In the genomic region with DNA sequence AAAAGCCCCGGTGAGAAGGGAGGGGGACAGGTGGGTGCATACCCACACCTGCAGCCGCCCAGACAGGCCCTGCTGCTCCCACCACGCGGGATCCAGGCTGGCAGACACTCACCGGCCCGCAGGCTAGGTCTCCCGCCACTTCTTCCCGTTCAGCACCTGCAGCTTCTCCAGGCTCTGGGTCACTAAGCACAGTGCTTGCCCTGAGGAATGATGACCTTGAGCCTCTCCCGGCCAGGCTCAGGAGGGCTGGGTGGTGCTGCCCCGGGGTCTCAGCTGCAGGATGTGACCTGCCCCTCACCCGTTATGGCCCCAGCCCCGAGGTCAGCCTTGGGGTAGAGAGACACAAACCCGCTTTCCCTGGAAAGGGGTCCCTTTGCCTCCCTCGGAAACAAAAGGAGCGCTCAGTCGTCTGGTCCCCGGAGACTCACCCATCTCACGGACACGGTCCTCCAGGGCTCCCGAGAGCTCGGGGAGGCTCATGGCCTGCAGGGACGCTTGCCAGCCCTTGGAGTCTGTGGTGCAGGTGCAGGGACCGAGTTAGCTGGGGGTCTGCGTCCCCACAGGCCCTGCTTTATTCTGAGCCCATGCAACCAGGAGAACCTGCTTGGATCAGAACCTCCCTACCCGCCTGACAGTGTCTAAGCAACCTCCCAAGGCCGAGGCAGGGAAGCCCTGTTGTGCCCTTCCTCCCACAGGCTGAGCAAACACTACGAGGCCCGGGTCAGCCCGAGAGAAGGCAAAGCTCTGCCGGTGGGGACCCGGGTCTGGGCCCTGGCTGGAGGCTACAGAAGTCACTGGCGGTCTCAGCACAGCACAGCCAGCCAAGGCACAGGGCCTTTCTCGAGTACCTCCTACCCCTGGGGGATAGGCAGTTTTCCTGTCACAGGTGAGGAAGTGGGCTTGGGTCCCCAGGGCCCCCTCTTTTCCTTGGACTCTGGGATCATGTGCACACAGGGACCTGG, we compare ENCODE assay signal across 23 cellular contexts. TPM values are rescaled to one million over a fixed set of nuclear protein-coding genes. Genes with fewer than 3 reads are reported as not detected.
DNase-seq lines count a peak whose midpoint lies in the region; ATAC-seq and TF ChIP-seq lines count a peak whose summit lies in the region.
"Had no signal": no experiment of that assay in that cellular context is flagged by ENCODE, and none has a peak within 500 bp of the region (broad histone marks: within the 10 kb centered on the region; RNA-seq: fewer than 3 reads in every experiment).

No MANE protein-coding gene starts in this region.

- no peaks in the 10 kb centered on the region for H3K27me3 Mint-ChIP-seq in MCF 10A (ENCODE audit: insufficient read depth, unreplicated experiment)
- H3K27me3 Mint-ChIP-seq in stimulated activated naive B cell treated with anti-CD40 and anti-IgM and Interleukin-4, amounts not matched to agents 10 μg/mL and 1 μg/mL and 100 μg/mL, for 72 hours: no peaks in the 10 kb centered on the region
- no peaks in the 10 kb centered on the region for H3K27me3 Mint-ChIP-seq in activated T-helper 1 cell treated with anti-CD3 and anti-CD28 coated beads, Interleukin-12 subunit alpha, Interleukin-12 subunit beta, Interleukin-2, Interleukin-4 antibody, amounts not matched to agents 30 ng/mL and 10 ng/mL and 1 ng/mL, durations not matched to agents 14 hours and 24 hours and 36 hours (ENCODE audit: insufficient read depth)
- H3K27me3 Mint-ChIP-seq: central memory CD8-positive, alpha-beta T cell had no signal

- H3K4me3 Mint-ChIP-seq in MCF 10A (ENCODE audit: unreplicated experiment): no peak overlapping the region
- H3K4me3 Mint-ChIP-seq in stimulated activated naive B cell treated with anti-CD40 and anti-IgM and Interleukin-4, amounts not matched to agents 10 μg/mL and 1 μg/mL and 100 μg/mL, for 72 hours: no peak overlapping the region
- H3K4me3 Mint-ChIP-seq in activated T-helper 1 cell treated with anti-CD3 and anti-CD28 coated beads, Interleukin-12 subunit alpha, Interleukin-12 subunit beta, Interleukin-2, Interleukin-4 antibody, amounts not matched to agents 30 ng/mL and 10 ng/mL and 1 ng/mL, durations not matched to agents 14 hours and 24 hours and 36 hours: no peak overlapping the region
- H3K4me3 Mint-ChIP-seq: central memory CD8-positive, alpha-beta T cell; neural progenitor cell; T-helper 2 cell treated with Interferon-gamma antibody and Interleukin-4, amounts not matched to agents 5 μg/mL and 100 μg/mL, for 36 hours; WTC11 had no signal

- no TSS peak for BruUV-seq in MCF 10A (replicated peaks; lab: Mats Ljungman, UMichigan)
- BruUV-seq in mammary epithelial cell (replicated peaks; lab: Mats Ljungman, UMichigan): no TSS peak

- TF ChIP-seq CTCF in MCF 10A (IDR thresholded peaks at IDR 0.05; ENCODE audit: unreplicated experiment) (no peak), mammary epithelial cell (conservative IDR thresholded peaks at IDR 0.05 in 1 of 2, IDR thresholded peaks at IDR 0.05 in 1 of 2; ENCODE audit: extremely low read depth in 1 of 2, insufficient read depth in 1 of 2, low read depth in 1 of 2, low read length in 2 of 2) (no peak), RWPE1 (conservative IDR thresholded peaks at IDR 0.05; ENCODE audit: low read depth) (no peak), foreskin keratinocyte (conservative IDR thresholded peaks at IDR 0.05) (no peak)

- H3K4me1 Mint-ChIP-seq in MCF 10A (ENCODE audit: insufficient read depth, unreplicated experiment): peaks cover 5% of the 10 kb centered on the region
- H3K4me1 Mint-ChIP-seq in stimulated activated naive B cell treated with anti-CD40 and anti-IgM and Interleukin-4, amounts not matched to agents 10 μg/mL and 1 μg/mL and 100 μg/mL, for 72 hours: peaks cover 14 to 26% of the 10 kb centered on the region in 2 donors
- peaks cover 6% of the 10 kb centered on the region for H3K4me1 Mint-ChIP-seq in activated T-helper 1 cell treated with anti-CD3 and anti-CD28 coated beads, Interleukin-12 subunit alpha, Interleukin-12 subunit beta, Interleukin-2, Interleukin-4 antibody, amounts not matched to agents 30 ng/mL and 10 ng/mL and 1 ng/mL, durations not matched to agents 14 hours and 24 hours and 36 hours (ENCODE audit: low read depth)
- H3K4me1 Mint-ChIP-seq: neural progenitor cell, WTC11 had no signal

- H3K9me3 Mint-ChIP-seq in MCF 10A (ENCODE audit: unreplicated experiment): no peaks in the 10 kb centered on the region
- no peaks in the 10 kb centered on the region for H3K9me3 Mint-ChIP-seq in stimulated activated naive B cell treated with anti-CD40 and anti-IgM and Interleukin-4, amounts not matched to agents 10 μg/mL and 1 μg/mL and 100 μg/mL, for 72 hours
- no peaks in the 10 kb centered on the region for H3K9me3 Mint-ChIP-seq in activated T-helper 1 cell treated with anti-CD3 and anti-CD28 coated beads, Interleukin-12 subunit alpha, Interleukin-12 subunit beta, Interleukin-2, Interleukin-4 antibody, amounts not matched to agents 30 ng/mL and 10 ng/mL and 1 ng/mL, durations not matched to agents 14 hours and 24 hours and 36 hours
- H3K9me3 Mint-ChIP-seq: central memory CD8-positive, alpha-beta T cell; neural progenitor cell; T-helper 2 cell treated with Interferon-gamma antibody and Interleukin-4, amounts not matched to agents 5 μg/mL and 100 μg/mL, for 36 hours; WTC11 had no signal

- in situ Hi-C loops in mammary epithelial cell (cut with MboI; ENCODE audit: low sequenced_read_pairs in 2 of 2): no loop called here

- no peak overlapping the region for H3K4me2 ChIP-seq in mammary epithelial cell (ENCODE audit: insufficient read depth, low read depth, low read length)
- H3K4me2 ChIP-seq: neural progenitor cell had no signal

- no peak overlapping the region for H2AFZ ChIP-seq in mammary epithelial cell (ENCODE audit: low read depth, low read length)
- H2AFZ ChIP-seq: neural progenitor cell had no signal

- ATAC-seq in stimulated activated naive B cell treated with anti-CD40 and anti-IgM and Interleukin-4, amounts not matched to agents 10 μg/mL and 1 μg/mL and 100 μg/mL, for 72 hours (replicated peaks): no peak
- no peak for ATAC-seq in foreskin keratinocyte
- ATAC-seq: stimulated activated naive CD8-positive, alpha-beta T cell treated with anti-CD3 and anti-CD28 coated beads, Interleukin-15, Interleukin-2, amounts not matched to agents 100 U/mL and 50 U/mL, for 24 hours; WTC11 had no signal

- H3K9me3 ChIP-seq in mammary epithelial cell (replicated peaks; ENCODE audit: insufficient read depth, low read length): no peaks in the 10 kb centered on the region
- H3K9me3 ChIP-seq: heart left ventricle, SJCRH30 had no signal

- CTCF ChIA-PET in MCF 10A (lab: Yijun Ruan, JAX) (interaction anchor here (0.5 to 0.6 kb wide), 2 partner anchors 11 to 712 kb away, joined by 3 to 4 read pairs; no protein-coding TSS in a partner anchor), mammary epithelial cell (lab: Charles Lee; ENCODE audit: low non-redundant PET) (interaction anchor here (0.6 kb wide), 1 partner anchor 284 kb away, joined by 3 read pairs; no protein-coding TSS in a partner anchor), RWPE1 (lab: Yijun Ruan, JAX) (interaction anchor here (2.2 kb wide), 1 partner anchor 259 kb away, joined by 7 read pairs; no protein-coding TSS in a partner anchor)

- DNase-seq in MCF 10A (ENCODE audit: unreplicated experiment) (no peak), mammary epithelial cell (no peak), RWPE1 (ENCODE audit: low spot score) (no peak), iPS-NIHi11 (ENCODE audit: low spot score) (peak; percentile 5), foreskin keratinocyte (no peak), DMS153 treated with DMSO at 0.1 percent for 48 hours (lab: John Stamatoyannopoulos, UW; ENCODE audit: unreplicated experiment) (no peak)
- no peak for DNase-seq in stimulated activated naive B cell treated with anti-CD40 and anti-IgM and Interleukin-4, amounts not matched to agents 10 μg/mL and 1 μg/mL and 100 μg/mL, for 72 hours
- no peak for DNase-seq in activated T-helper 1 cell treated with anti-CD3 and anti-CD28 coated beads, Interleukin-12 subunit alpha, Interleukin-12 subunit beta, Interleukin-2, Interleukin-4 antibody, amounts not matched to agents 30 ng/mL and 10 ng/mL and 1 ng/mL, durations not matched to agents 14 hours and 24 hours and 36 hours (ENCODE audit: low spot score)
- DNase-seq: activated effector memory CD4-positive, alpha-beta T cell treated with anti-CD3 and anti-CD28 coated beads, Interleukin-2, amount 50 U/mL, for 16 hours; effector CD8-positive, alpha-beta T cell; EL; GOT3; NCI-H2029; NCI-H524; SJCRH30; stimulated activated CD4-positive, alpha-beta T cell treated with anti-CD3 and anti-CD28 coated beads, Interleukin-15, amount 100 ng/mL, for 24 hours; stimulated activated naive CD8-positive, alpha-beta T cell treated with anti-CD3 and anti-CD28 coated beads, Interleukin-15, Interleukin-2, amounts not matched to agents 100 U/mL and 50 U/mL, for 24 hours; trophoblast cell had no signal

- H3K36me3 ChIP-seq in mammary epithelial cell (ENCODE audit: insufficient read depth, low read length): peaks cover 16% of the 10 kb centered on the region
- H3K36me3 ChIP-seq: neural progenitor cell had no signal

- peak overlapping the region; percentile 39 for H3K27ac Mint-ChIP-seq in MCF 10A (ENCODE audit: low read depth, unreplicated experiment)
- H3K27ac Mint-ChIP-seq in stimulated activated naive B cell treated with anti-CD40 and anti-IgM and Interleukin-4, amounts not matched to agents 10 μg/mL and 1 μg/mL and 100 μg/mL, for 72 hours: peak overlapping the region; percentile 37
- no peak overlapping the region for H3K27ac Mint-ChIP-seq in activated T-helper 1 cell treated with anti-CD3 and anti-CD28 coated beads, Interleukin-12 subunit alpha, Interleukin-12 subunit beta, Interleukin-2, Interleukin-4 antibody, amounts not matched to agents 30 ng/mL and 10 ng/mL and 1 ng/mL, durations not matched to agents 14 hours and 24 hours and 36 hours
- H3K27ac Mint-ChIP-seq: neural progenitor cell; T-helper 2 cell treated with Interferon-gamma antibody and Interleukin-4, amounts not matched to agents 5 μg/mL and 100 μg/mL, for 36 hours; WTC11 had no signal

- H3K4me3 ChIP-seq in mammary epithelial cell (replicated peaks in 1 of 3; ENCODE audit: insufficient read depth in 1 of 3, low read depth in 2 of 3, low read length in 3 of 3): no peak overlapping the region
- H3K4me3 ChIP-seq: heart left ventricle, neural progenitor cell, SJCRH30 had no signal

- H3K79me2 ChIP-seq in mammary epithelial cell (ENCODE audit: insufficient read depth, low read length): peaks cover 24% of the 10 kb centered on the region

- POLR2A ChIA-PET in MCF 10A (lab: Yijun Ruan, JAX): interaction anchor here (0.5 to 2.1 kb wide), 4 partner anchors 9 to 246 kb away, joined by 3 to 12 read pairs (median 4); no protein-coding TSS in a partner anchor
- POLR2A ChIA-PET in RWPE1 (lab: Yijun Ruan, JAX; ENCODE audit: low non-redundant PET): no interaction called here

- 85% methylated on average over 24 of the region's 33 CpGs for WGBS in mammary epithelial cell (ENCODE audit: low coverage, missing lambda C conversion rate)

- H3K27ac ChIP-seq in mammary epithelial cell (ENCODE audit: insufficient read depth, low read depth, low read length): no peak overlapping the region
- H3K27ac ChIP-seq in RWPE1: peak overlapping the region; percentile 82
- H3K27ac ChIP-seq in foreskin keratinocyte: no peak overlapping the region
- H3K27ac ChIP-seq: neural progenitor cell, SJCRH30 had no signal

- dilution Hi-C loops in mammary epithelial cell (cut with HindIII; ENCODE audit: low sequenced_read_pairs): no loop called here

- intact Hi-C loops in MCF 10A (cut with micrococcal nuclease): no loop called here
- intact Hi-C loops in mammary epithelial cell (cut with micrococcal nuclease): no loop called here
- intact Hi-C loops in activated T-helper 1 cell treated with anti-CD3 and anti-CD28 coated beads, Interleukin-12 subunit alpha, Interleukin-12 subunit beta, Interleukin-2, Interleukin-4 antibody, amounts not matched to agents 30 ng/mL and 10 ng/mL and 1 ng/mL, durations not matched to agents 14 hours and 24 hours and 36 hours (cut with micrococcal nuclease): no loop called here

- no peaks in the 10 kb centered on the region for H3K27me3 ChIP-seq in mammary epithelial cell (ENCODE audit: insufficient read depth, low read length)
- no peaks in the 10 kb centered on the region for H3K27me3 ChIP-seq in foreskin keratinocyte
- H3K27me3 ChIP-seq: heart left ventricle, neural progenitor cell, SJCRH30 had no signal

- peaks cover 60% of the 10 kb centered on the region for H3K36me3 Mint-ChIP-seq in MCF 10A (ENCODE audit: insufficient read depth, unreplicated experiment)
- peaks cover 30 to 31% of the 10 kb centered on the region in 2 donors for H3K36me3 Mint-ChIP-seq in stimulated activated naive B cell treated with anti-CD40 and anti-IgM and Interleukin-4, amounts not matched to agents 10 μg/mL and 1 μg/mL and 100 μg/mL, for 72 hours
- peaks cover 13% of the 10 kb centered on the region for H3K36me3 Mint-ChIP-seq in activated T-helper 1 cell treated with anti-CD3 and anti-CD28 coated beads, Interleukin-12 subunit alpha, Interleukin-12 subunit beta, Interleukin-2, Interleukin-4 antibody, amounts not matched to agents 30 ng/mL and 10 ng/mL and 1 ng/mL, durations not matched to agents 14 hours and 24 hours and 36 hours (ENCODE audit: low read depth)

- H3K4me1 ChIP-seq in mammary epithelial cell (ENCODE audit: insufficient read depth, low read length): peaks cover 19% of the 10 kb centered on the region
- no peaks in the 10 kb centered on the region for H3K4me1 ChIP-seq in foreskin keratinocyte
- H3K4me1 ChIP-seq: neural progenitor cell, SJCRH30 had no signal

- no peaks in the 10 kb centered on the region for H4K20me1 ChIP-seq in mammary epithelial cell (ENCODE audit: insufficient read depth, low read length)

- no peak overlapping the region for H3K9ac ChIP-seq in mammary epithelial cell (ENCODE audit: insufficient read depth, low read length)
- H3K9ac ChIP-seq: neural progenitor cell had no signal

RNA-seq across cellular contexts. Expression of a gene that starts 3.8 kb away (rescaled TPM):
- 18.3 and 21.8 TPM in 2 replicates for total RNA-seq in MCF 10A (2022)
- 10 to 100 TPM; 13.5 to 26.2 TPM for total RNA-seq in mammary epithelial cell
- 34.3 TPM for polyA plus RNA-seq in mammary epithelial cell
- polyA minus RNA-seq in mammary epithelial cell: 15.6 TPM
- 39.9 and 41.9 TPM in 2 replicates for total RNA-seq in activated T-helper 1 cell treated with anti-CD3 and anti-CD28 coated beads, Interleukin-12 subunit alpha, Interleukin-12 subunit beta, Interleukin-2, Interleukin-4 antibody, amounts not matched to agents 30 ng/mL and 10 ng/mL and 1 ng/mL, durations not matched to agents 14 hours and 24 hours and 36 hours
- total RNA-seq in foreskin keratinocyte: 24.7 and 25.1 TPM in 2 replicates
- polyA plus RNA-seq in foreskin keratinocyte: 35.6 and 38.8 TPM in 2 replicates

RNA-seq across cellular contexts. Expression of a gene that starts 36.9 kb away (rescaled TPM):
- 29.9 and 35.0 TPM in 2 replicates for total RNA-seq in MCF 10A (2022)
- total RNA-seq in mammary epithelial cell: 10 to 100 TPM; 14.5 to 24.3 TPM
- 9.4 TPM for polyA plus RNA-seq in mammary epithelial cell
- 13.3 TPM for polyA minus RNA-seq in mammary epithelial cell
- total RNA-seq in activated T-helper 1 cell treated with anti-CD3 and anti-CD28 coated beads, Interleukin-12 subunit alpha, Interleukin-12 subunit beta, Interleukin-2, Interleukin-4 antibody, amounts not matched to agents 30 ng/mL and 10 ng/mL and 1 ng/mL, durations not matched to agents 14 hours and 24 hours and 36 hours: 21.1 and 25.8 TPM in 2 replicates
- 9.2 and 10.9 TPM in 2 replicates for total RNA-seq in foreskin keratinocyte
- polyA plus RNA-seq in foreskin keratinocyte: 7.4 and 8.6 TPM in 2 replicates

RNA-seq across cellular contexts. Expression of a gene that starts 37.2 kb away (rescaled TPM):
- total RNA-seq in MCF 10A (2022) (0.56 and 1.6 TPM in 2 replicates), mammary epithelial cell (under 1 TPM; 0.17 to 0.71 TPM), foreskin keratinocyte (0.18 and 0.31 TPM in 2 replicates)
- polyA plus RNA-seq in mammary epithelial cell (0.51 TPM), foreskin keratinocyte (0.29 and 0.30 TPM in 2 replicates)
- polyA minus RNA-seq in mammary epithelial cell: not detected
- total RNA-seq in activated T-helper 1 cell treated with anti-CD3 and anti-CD28 coated beads, Interleukin-12 subunit alpha, Interleukin-12 subunit beta, Interleukin-2, Interleukin-4 antibody, amounts not matched to agents 30 ng/mL and 10 ng/mL and 1 ng/mL, durations not matched to agents 14 hours and 24 hours and 36 hours: not detected in 2 replicates
